17 cellular contexts compared by ENCODE assay signal in genomic region chr5:20109326-20109725, GRCh38.
"Had no signal": no experiment of that assay in that cellular context is flagged by ENCODE, and none has a peak within 500 bp of the region (broad histone marks: within the 10 kb centered on the region; RNA-seq: fewer than 3 reads in every experiment).

No MANE protein-coding gene starts in this region.

- H3K4me3 ChIP-seq: adrenal gland, gastroesophageal sphincter, upper lobe of right lung had no signal

- H3K9me3 ChIP-seq: adrenal gland, gastroesophageal sphincter, upper lobe of right lung had no signal

- DNase-seq: activated CD4-positive, alpha-beta T cell treated with anti-CD3 and anti-CD28 coated beads, Interleukin-2, amount 10 ng/mL, durations not matched to agents 24 days and 14 days; activated CD8-positive, alpha-beta memory T cell treated with anti-CD3 and anti-CD28 coated beads for 24 hours; activated naive CD4-positive, alpha-beta T cell treated with anti-CD3 and anti-CD28 coated beads, Interleukin-2, amount 50 U/mL, for 16 hours; activated T-cell treated with anti-CD3 and anti-CD28 coated beads for 4 hours; adrenal gland; cortex of kidney; effector CD8-positive, alpha-beta T cell; hippocampal formation; immature natural killer cell; left colon; stimulated activated naive CD4-positive, alpha-beta T cell; substantia nigra; T1000; upper lobe of right lung had no signal

- H3K27ac ChIP-seq: adrenal gland, epithelial cell of prostate, gastroesophageal sphincter, upper lobe of right lung had no signal

- H3K36me3 ChIP-seq: adrenal gland, gastroesophageal sphincter, upper lobe of right lung had no signal

- H3K4me1 ChIP-seq: adrenal gland, gastroesophageal sphincter, upper lobe of right lung had no signal

- H3K4me1 Mint-ChIP-seq: activated CD4-positive, alpha-beta T cell treated with anti-CD3 and anti-CD28 coated beads, Interleukin-2, amount 10 ng/mL, durations not matched to agents 24 days and 14 days; immature natural killer cell; nephron had no signal

- H3K27me3 ChIP-seq: adrenal gland, upper lobe of right lung had no signal

- H3K27ac Mint-ChIP-seq: activated CD4-positive, alpha-beta T cell treated with anti-CD3 and anti-CD28 coated beads, Interleukin-2, amount 10 ng/mL, durations not matched to agents 24 days and 14 days; immature natural killer cell; nephron had no signal

- H3K9me3 Mint-ChIP-seq: nephron had no signal

- H3K27me3 Mint-ChIP-seq: activated CD4-positive, alpha-beta T cell treated with anti-CD3 and anti-CD28 coated beads, Interleukin-2, amount 10 ng/mL, durations not matched to agents 24 days and 14 days had no signal

- H3K4me3 Mint-ChIP-seq: activated CD4-positive, alpha-beta T cell treated with anti-CD3 and anti-CD28 coated beads, Interleukin-2, amount 10 ng/mL, durations not matched to agents 24 days and 14 days; immature natural killer cell; nephron had no signal
